ENCODE assay signal across 8 cellular contexts in genomic region chr22:20268350-20269012, GRCh38. TPM values are rescaled to one million over a fixed set of nuclear protein-coding genes. Genes with fewer than 3 reads are reported as not detected.
DNase-seq lines count a peak whose midpoint lies in the region; TF ChIP-seq lines count a peak whose summit lies in the region.

No MANE protein-coding gene starts in this region.

- no peaks in the 10 kb centered on the region for H3K27me3 ChIP-seq in BE2C
- H3K27me3 ChIP-seq in GM23248 (replicated peaks; ENCODE audit: insufficient read depth), result no peaks in the 10 kb centered on the region
- 0 out of 2 replicates have a peak, but pooled peaks cover 4% of the 10 kb centered on the region for H3K27me3 ChIP-seq in OCI-LY1 (ENCODE audit: insufficient read depth, low read length)
- no peaks in the 10 kb centered on the region for H3K27me3 ChIP-seq in neuronal stem cell (ENCODE audit: control insufficient read depth in 3 of 3, insufficient read depth in 3 of 3, low read depth in 1 of 3, low read length in 3 of 3)

- 38 to 93% methylated on average over 5 to 22 of the region's 43 CpGs for WGBS in GM23248 (ENCODE audit: low coverage in 1 of 2, low lambda C conversion rate in 2 of 2, missing lambda C conversion rate in 2 of 2), 2 experiments
- no CpG with 5 or more reads among the region's 43 CpGs for WGBS in neuronal stem cell (ENCODE audit: extremely low coverage in 2 of 2, insufficient read length in 2 of 2, insufficient replicate concordance in 1 of 2), 2 donors
- 23% methylated on average over 42 of the region's 43 CpGs for WGBS in urinary bladder

- TF ChIP-seq CTCF in BE2C (IDR thresholded peaks at IDR 0.05; ENCODE audit: low read depth, low read length), result peak; percentile 44
- TF ChIP-seq CTCF in OCI-LY1 (IDR thresholded peaks at IDR 0.05; ENCODE audit: low read length), result peak; percentile 34; the same call in 1 of the 2 replicates
- peak; percentile 55 for TF ChIP-seq CTCF in fibroblast of villous mesenchyme (IDR thresholded peaks at IDR 0.05; ENCODE audit: insufficient read depth, low read depth, low read length)

- H3K36me3 Mint-ChIP-seq in activated T-helper 1 cell treated with anti-CD3 and anti-CD28 coated beads, Interleukin-12 subunit alpha, Interleukin-12 subunit beta, Interleukin-2, Interleukin-4 antibody, amounts not matched to agents 30 ng/mL and 10 ng/mL and 1 ng/mL, durations not matched to agents 14 hours and 24 hours and 36 hours (ENCODE audit: low read depth), result no peaks in the 10 kb centered on the region

- no peaks in the 10 kb centered on the region for H3K9me2 ChIP-seq in GM23248 (ENCODE audit: insufficient read depth)
- no peaks in the 10 kb centered on the region for H3K9me2 ChIP-seq in OCI-LY1 (ENCODE audit: low read depth, low read length)

- H3K4me3 ChIP-seq in BE2C (ENCODE audit: low read depth, low read length), result peak overlapping the region; percentile 11; the same call in 1 of the 2 replicates
- no peak overlapping the region for H3K4me3 ChIP-seq in GM23248
- H3K4me3 ChIP-seq in OCI-LY1 (ENCODE audit: low read depth, low read length, poor library complexity, severe bottlenecking), result no peak overlapping the region
- H3K4me3 ChIP-seq in fibroblast of villous mesenchyme (ENCODE audit: low read depth, low read length), result no peak overlapping the region
- H3K4me3 ChIP-seq in neuronal stem cell (ENCODE audit: low read length in 2 of 2), result peak overlapping the region; percentile 67 to 87
- H3K4me3 ChIP-seq in urinary bladder (ENCODE audit: low read depth, low read length), result peak overlapping the region; percentile 51

- no peak overlapping the region for H3K4ac ChIP-seq in neuronal stem cell (ENCODE audit: low read length)

- no peak overlapping the region for H3K4me2 ChIP-seq in GM23248 (ENCODE audit: unreplicated experiment)
- peak overlapping the region; percentile 47; the same call in 1 of the 2 replicates for H3K4me2 ChIP-seq in OCI-LY1 (ENCODE audit: low read length)
- H3K4me2 ChIP-seq in neuronal stem cell (ENCODE audit: insufficient read depth, low read length, poor library complexity, severe bottlenecking), result peak overlapping the region; percentile 83

- H2BK12ac ChIP-seq in neuronal stem cell (ENCODE audit: low read length), result no peak overlapping the region

- H3K4me1 ChIP-seq in BE2C (no peaks in the 10 kb centered on the region), GM23248 (ENCODE audit: insufficient read depth) (no peaks in the 10 kb centered on the region), OCI-LY1 (ENCODE audit: insufficient read depth, low read length, severe bottlenecking) (no peaks in the 10 kb centered on the region), neuronal stem cell (ENCODE audit: control insufficient read depth in 2 of 2, insufficient read depth in 1 of 2, low read depth in 1 of 2, low read length in 2 of 2) (peaks cover 26 to 28% of the 10 kb centered on the region in 2 donors), urinary bladder (ENCODE audit: insufficient read depth) (peaks cover 5% of the 10 kb centered on the region)

- peak overlapping the region; percentile 85 for H4K91ac ChIP-seq in neuronal stem cell (ENCODE audit: low read depth, low read length, poor library complexity)

- in situ Hi-C loops in GM23248 (cut with MboI), result no loop called here

- H3K14ac ChIP-seq in neuronal stem cell (ENCODE audit: low read length), result no peak overlapping the region

- peak overlapping the region; percentile 94 for H2BK120ac ChIP-seq in neuronal stem cell (ENCODE audit: low read depth, low read length)

- H2AK5ac ChIP-seq in neuronal stem cell (ENCODE audit: low read depth, low read length), result peak overlapping the region; percentile 77

- H2AFZ ChIP-seq in GM23248, result no peak overlapping the region
- H2AFZ ChIP-seq in OCI-LY1 (ENCODE audit: low read length), result no peak overlapping the region
- H2AFZ ChIP-seq in neuronal stem cell (ENCODE audit: low read length), result peak overlapping the region; percentile 98

- peak overlapping the region; percentile 88 for H2BK5ac ChIP-seq in neuronal stem cell (ENCODE audit: low read length)

- H3K9ac ChIP-seq in GM23248, result no peak overlapping the region
- no peak overlapping the region; the same call in 1 of the 2 replicates for H3K9ac ChIP-seq in OCI-LY1 (ENCODE audit: low read length)
- peak overlapping the region; percentile 90 for H3K9ac ChIP-seq in neuronal stem cell (ENCODE audit: low read depth, low read length, poor library complexity)

- peaks cover 18% of the 10 kb centered on the region for H3K79me1 ChIP-seq in neuronal stem cell (ENCODE audit: low read depth, low read length)

- H3K79me2 ChIP-seq in GM23248 (ENCODE audit: insufficient read depth) (no peaks in the 10 kb centered on the region), OCI-LY1 (ENCODE audit: insufficient read depth, low read length) (no peaks in the 10 kb centered on the region)

- H3K27ac ChIP-seq in GM23248 (no peak overlapping the region), OCI-LY1 (ENCODE audit: low read depth, low read length, poor library complexity, severe bottlenecking) (no peak overlapping the region), neuronal stem cell (replicated peaks; ENCODE audit: low read length) (peak overlapping the region; percentile 68), urinary bladder (ENCODE audit: low read depth) (no peak overlapping the region)

- H3K23ac ChIP-seq in neuronal stem cell (ENCODE audit: low read depth, low read length, poor library complexity), result peak overlapping the region; percentile 98

- H3K9me3 Mint-ChIP-seq in activated T-helper 1 cell treated with anti-CD3 and anti-CD28 coated beads, Interleukin-12 subunit alpha, Interleukin-12 subunit beta, Interleukin-2, Interleukin-4 antibody, amounts not matched to agents 30 ng/mL and 10 ng/mL and 1 ng/mL, durations not matched to agents 14 hours and 24 hours and 36 hours, result no peaks in the 10 kb centered on the region

- H3F3A ChIP-seq in GM23248 (ENCODE audit: insufficient read depth) (no peaks in the 10 kb centered on the region), OCI-LY1 (ENCODE audit: insufficient read depth, low read length) (no peaks in the 10 kb centered on the region)

- no peaks in the 10 kb centered on the region for H3K9me3 ChIP-seq in BE2C
- H3K9me3 ChIP-seq in GM23248 (ENCODE audit: low read depth), result no peaks in the 10 kb centered on the region
- no peaks in the 10 kb centered on the region for H3K9me3 ChIP-seq in OCI-LY1 (ENCODE audit: low read length)
- no peaks in the 10 kb centered on the region for H3K9me3 ChIP-seq in neuronal stem cell (replicated peaks in 1 of 2; ENCODE audit: control insufficient read depth in 2 of 2, insufficient read depth in 1 of 2, low read depth in 1 of 2, low read length in 2 of 2)

- H4K20me1 ChIP-seq in GM23248 (ENCODE audit: insufficient read depth) (no peaks in the 10 kb centered on the region), OCI-LY1 (ENCODE audit: insufficient read depth, low read length) (no peaks in the 10 kb centered on the region)

- peak overlapping the region; percentile 97 for H3K18ac ChIP-seq in neuronal stem cell (ENCODE audit: low read length)

- H3K36me3 ChIP-seq in BE2C (no peaks in the 10 kb centered on the region), GM23248 (ENCODE audit: low read depth) (no peaks in the 10 kb centered on the region), OCI-LY1 (ENCODE audit: insufficient read depth, low read length) (no peaks in the 10 kb centered on the region), neuronal stem cell (replicated peaks in 1 of 2; ENCODE audit: control insufficient read depth in 2 of 2, insufficient read depth in 2 of 2, low read length in 2 of 2) (no peaks in the 10 kb centered on the region), urinary bladder (ENCODE audit: insufficient read depth) (no peaks in the 10 kb centered on the region)

- peaks cover 6% of the 10 kb centered on the region for H3K27me3 Mint-ChIP-seq in activated T-helper 1 cell treated with anti-CD3 and anti-CD28 coated beads, Interleukin-12 subunit alpha, Interleukin-12 subunit beta, Interleukin-2, Interleukin-4 antibody, amounts not matched to agents 30 ng/mL and 10 ng/mL and 1 ng/mL, durations not matched to agents 14 hours and 24 hours and 36 hours (ENCODE audit: insufficient read depth)

- DNase-seq in BE2C (peak; percentile 81), GM23248 (peak; percentile 76), fibroblast of villous mesenchyme (ENCODE audit: low read depth) (peak; percentile 37), neuronal stem cell (ENCODE audit: low spot score) (peak; percentile 72), GF-D8 (lab: John Stamatoyannopoulos, UW) (no peak)
- peak; percentile 45 for DNase-seq in activated T-helper 1 cell treated with anti-CD3 and anti-CD28 coated beads, Interleukin-12 subunit alpha, Interleukin-12 subunit beta, Interleukin-2, Interleukin-4 antibody, amounts not matched to agents 30 ng/mL and 10 ng/mL and 1 ng/mL, durations not matched to agents 14 hours and 24 hours and 36 hours (ENCODE audit: low spot score)

- H2BK15ac ChIP-seq in neuronal stem cell (ENCODE audit: low read length), result peak overlapping the region; percentile 97

- H4K8ac ChIP-seq in neuronal stem cell (ENCODE audit: low read depth, low read length), result no peak overlapping the region

- peak overlapping the region; percentile 82 for H3K4me3 Mint-ChIP-seq in activated T-helper 1 cell treated with anti-CD3 and anti-CD28 coated beads, Interleukin-12 subunit alpha, Interleukin-12 subunit beta, Interleukin-2, Interleukin-4 antibody, amounts not matched to agents 30 ng/mL and 10 ng/mL and 1 ng/mL, durations not matched to agents 14 hours and 24 hours and 36 hours

- intact Hi-C loops in activated T-helper 1 cell treated with anti-CD3 and anti-CD28 coated beads, Interleukin-12 subunit alpha, Interleukin-12 subunit beta, Interleukin-2, Interleukin-4 antibody, amounts not matched to agents 30 ng/mL and 10 ng/mL and 1 ng/mL, durations not matched to agents 14 hours and 24 hours and 36 hours (cut with micrococcal nuclease), result loop anchor here (1.0 to 10.0 kb wide), 4 partner anchors 31 to 296 kb away; no protein-coding TSS in a partner anchor

- no peak overlapping the region for H3K27ac Mint-ChIP-seq in activated T-helper 1 cell treated with anti-CD3 and anti-CD28 coated beads, Interleukin-12 subunit alpha, Interleukin-12 subunit beta, Interleukin-2, Interleukin-4 antibody, amounts not matched to agents 30 ng/mL and 10 ng/mL and 1 ng/mL, durations not matched to agents 14 hours and 24 hours and 36 hours

- no peaks in the 10 kb centered on the region for H3K4me1 Mint-ChIP-seq in activated T-helper 1 cell treated with anti-CD3 and anti-CD28 coated beads, Interleukin-12 subunit alpha, Interleukin-12 subunit beta, Interleukin-2, Interleukin-4 antibody, amounts not matched to agents 30 ng/mL and 10 ng/mL and 1 ng/mL, durations not matched to agents 14 hours and 24 hours and 36 hours (ENCODE audit: low read depth)

RNA-seq across cellular contexts. Expression of gene RTN4R, which starts 0.4 kb away (rescaled TPM):
- polyA plus RNA-seq in BE2C (2012; ENCODE audit: insufficient read depth, insufficient read length, low read depth), result 68.7 TPM
- 1.4 TPM in 1 of 2 replicates, not detected in the other for total RNA-seq in GM23248 (2014; rRNA removed; shearing (Covaris generic))
- polyA plus RNA-seq in GM23248 (2016; fragmentation: Nextera tagmentation; extraction: Ambion mirVana) (0.25 and 0.47 TPM in 2 replicates), urinary bladder (1.1 TPM)
- 1.7 and 1.9 TPM in 2 replicates for total RNA-seq in activated T-helper 1 cell treated with anti-CD3 and anti-CD28 coated beads, Interleukin-12 subunit alpha, Interleukin-12 subunit beta, Interleukin-2, Interleukin-4 antibody, amounts not matched to agents 30 ng/mL and 10 ng/mL and 1 ng/mL, durations not matched to agents 14 hours and 24 hours and 36 hours
- total RNA-seq in fibroblast of villous mesenchyme (0.97 and 1.3 TPM in 2 replicates), urinary bladder (3.1 TPM)
- 23.2 TPM for polyA plus RNA-seq in neuronal stem cell (2013, experiment 1 of 2)
- 22.9 TPM for polyA plus RNA-seq in neuronal stem cell (2013, experiment 2 of 2)

RNA-seq across cellular contexts. Expression of gene DGCR6L, which starts 51.4 kb away (rescaled TPM):
- 200 TPM for polyA plus RNA-seq in BE2C (2012; ENCODE audit: insufficient read depth, insufficient read length, low read depth)
- 73.3 and 84.6 TPM in 2 replicates for total RNA-seq in GM23248 (2014; rRNA removed; shearing (Covaris generic))
- polyA plus RNA-seq in GM23248 (2016; fragmentation: Nextera tagmentation; extraction: Ambion mirVana), result 111 and 114 TPM in 2 replicates
- total RNA-seq in activated T-helper 1 cell treated with anti-CD3 and anti-CD28 coated beads, Interleukin-12 subunit alpha, Interleukin-12 subunit beta, Interleukin-2, Interleukin-4 antibody, amounts not matched to agents 30 ng/mL and 10 ng/mL and 1 ng/mL, durations not matched to agents 14 hours and 24 hours and 36 hours, result 35.5 and 40.6 TPM in 2 replicates
- total RNA-seq in fibroblast of villous mesenchyme, result 47.1 and 63.1 TPM in 2 replicates
- 26.0 TPM for polyA plus RNA-seq in neuronal stem cell (2013, experiment 1 of 2)
- 25.8 TPM for polyA plus RNA-seq in neuronal stem cell (2013, experiment 2 of 2)
- 22.8 TPM for total RNA-seq in urinary bladder
- polyA plus RNA-seq in urinary bladder, result 80.7 TPM

Comparison
In these comparisons a context has a peak if more than half of its experiments do, and no peak if none do; other contexts are left out.
1. H3K4me3 ChIP-seq: peak in BE2C (single experiment), neuronal stem cell (2 of 2) and urinary bladder (single experiment); none in GM23248 (single experiment), OCI-LY1 (single experiment) and fibroblast of villous mesenchyme (single experiment).
2. Peak in every context shown above with its lines, with median percentiles within 50 percentile points of each other: CTCF ChIP-seq.